Comparison of ENCODE assay signal across 1 cellular context in the genomic region with DNA sequence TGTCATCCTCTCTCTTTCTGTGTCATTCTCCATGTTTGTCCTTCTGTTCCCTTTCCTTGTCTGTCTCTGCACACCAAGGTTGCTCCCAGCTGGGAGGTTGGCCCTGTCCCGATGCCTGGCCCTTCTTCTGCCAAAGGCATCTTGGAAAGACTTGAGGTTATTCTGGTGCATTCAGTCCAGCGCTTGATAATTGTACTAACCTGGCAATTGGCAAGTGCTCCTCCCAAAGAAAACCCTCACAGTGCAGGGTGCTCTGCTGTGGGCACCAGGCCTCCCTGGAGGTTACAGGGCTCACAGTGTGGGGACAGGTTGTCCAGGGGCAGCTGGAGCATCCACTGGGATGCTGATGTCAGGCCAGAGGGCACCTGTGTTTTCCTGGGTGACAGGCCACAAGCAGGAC.
TF ChIP-seq lines count a peak whose summit lies in the region.

No MANE protein-coding gene starts in this region.

TF ChIP-seq in IMR-90, 13 proteins besides CTCF, POLR2A, EP300 and RAD21:
- TF ChIP-seq RFX5 (IDR thresholded peaks at IDR 0.05; ENCODE audit: low read depth, low read length) (no peak), MXI1 (IDR thresholded peaks at IDR 0.05; ENCODE audit: borderline replicate concordance, low read depth, low read length) (no peak), CHD1 (IDR thresholded peaks at IDR 0.05; ENCODE audit: low read depth, low read length) (no peak), NFE2L2 (IDR thresholded peaks at IDR 0.05; ENCODE audit: low read depth, low read length) (no peak), FOS (IDR thresholded peaks at IDR 0.05; ENCODE audit: low read depth, low read length) (no peak), MAZ (IDR thresholded peaks at IDR 0.05; ENCODE audit: borderline replicate concordance, low read depth, low read length) (no peak), CEBPB (IDR thresholded peaks at IDR 0.05; ENCODE audit: low read depth, low read length) (no peak), RCOR1 (IDR thresholded peaks at IDR 0.05; ENCODE audit: insufficient replicate concordance, low read length) (no peak), SMC3 (IDR thresholded peaks at IDR 0.05; ENCODE audit: low read depth, low read length) (no peak)
